1 cellular context compared by ENCODE assay signal in the genomic region with DNA sequence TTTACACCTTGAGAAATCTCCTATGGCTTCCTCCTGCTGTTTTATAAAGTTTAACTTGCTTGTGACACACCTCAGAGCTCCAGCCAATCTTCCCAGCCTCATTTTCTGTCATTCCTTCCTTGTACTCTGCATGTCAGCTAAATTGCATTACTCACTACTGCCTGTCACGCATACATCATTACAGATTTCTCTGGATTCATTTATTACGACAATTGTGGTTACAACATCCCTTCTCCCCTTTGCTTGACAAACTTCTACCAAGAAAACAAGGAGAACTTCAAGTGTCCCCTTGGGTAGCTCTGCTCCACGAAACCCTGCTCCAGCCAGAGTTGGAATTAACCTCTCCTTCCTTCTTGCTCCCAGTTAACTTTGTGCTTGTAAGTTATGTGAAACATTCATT.
TF ChIP-seq lines count a peak whose summit lies in the region.

No MANE protein-coding gene starts in this region.

TF ChIP-seq in GM12878, 131 proteins besides CTCF, POLR2A, EP300 and RAD21 (continued from another document):
- TF ChIP-seq EGR1 (IDR thresholded peaks at IDR 0.05; ENCODE audit: borderline replicate concordance in 1 of 2, low read depth in 2 of 2, low read length in 2 of 2): no peak
- no peak for TF ChIP-seq ZZZ3 (IDR thresholded peaks at IDR 0.05; ENCODE audit: control insufficient read depth, insufficient read length, low read depth)
- no peak for TF ChIP-seq CHD1 (IDR thresholded peaks at IDR 0.05; ENCODE audit: low read depth, low read length)
- TF ChIP-seq ZNF622 (IDR thresholded peaks at IDR 0.05): no peak
- no peak for TF ChIP-seq ZSCAN29 (IDR thresholded peaks at IDR 0.05)
- TF ChIP-seq MTA2 (IDR thresholded peaks at IDR 0.05; ENCODE audit: low read depth): no peak
- no peak for TF ChIP-seq SUPT20H (IDR thresholded peaks at IDR 0.05; ENCODE audit: borderline replicate concordance, control insufficient read depth, low read depth, low read length)
- TF ChIP-seq YBX1 (IDR thresholded peaks at IDR 0.05): no peak
- TF ChIP-seq ASH2L (IDR thresholded peaks at IDR 0.05; ENCODE audit: borderline replicate concordance, low read depth): no peak
- TF ChIP-seq, protein P1, sequence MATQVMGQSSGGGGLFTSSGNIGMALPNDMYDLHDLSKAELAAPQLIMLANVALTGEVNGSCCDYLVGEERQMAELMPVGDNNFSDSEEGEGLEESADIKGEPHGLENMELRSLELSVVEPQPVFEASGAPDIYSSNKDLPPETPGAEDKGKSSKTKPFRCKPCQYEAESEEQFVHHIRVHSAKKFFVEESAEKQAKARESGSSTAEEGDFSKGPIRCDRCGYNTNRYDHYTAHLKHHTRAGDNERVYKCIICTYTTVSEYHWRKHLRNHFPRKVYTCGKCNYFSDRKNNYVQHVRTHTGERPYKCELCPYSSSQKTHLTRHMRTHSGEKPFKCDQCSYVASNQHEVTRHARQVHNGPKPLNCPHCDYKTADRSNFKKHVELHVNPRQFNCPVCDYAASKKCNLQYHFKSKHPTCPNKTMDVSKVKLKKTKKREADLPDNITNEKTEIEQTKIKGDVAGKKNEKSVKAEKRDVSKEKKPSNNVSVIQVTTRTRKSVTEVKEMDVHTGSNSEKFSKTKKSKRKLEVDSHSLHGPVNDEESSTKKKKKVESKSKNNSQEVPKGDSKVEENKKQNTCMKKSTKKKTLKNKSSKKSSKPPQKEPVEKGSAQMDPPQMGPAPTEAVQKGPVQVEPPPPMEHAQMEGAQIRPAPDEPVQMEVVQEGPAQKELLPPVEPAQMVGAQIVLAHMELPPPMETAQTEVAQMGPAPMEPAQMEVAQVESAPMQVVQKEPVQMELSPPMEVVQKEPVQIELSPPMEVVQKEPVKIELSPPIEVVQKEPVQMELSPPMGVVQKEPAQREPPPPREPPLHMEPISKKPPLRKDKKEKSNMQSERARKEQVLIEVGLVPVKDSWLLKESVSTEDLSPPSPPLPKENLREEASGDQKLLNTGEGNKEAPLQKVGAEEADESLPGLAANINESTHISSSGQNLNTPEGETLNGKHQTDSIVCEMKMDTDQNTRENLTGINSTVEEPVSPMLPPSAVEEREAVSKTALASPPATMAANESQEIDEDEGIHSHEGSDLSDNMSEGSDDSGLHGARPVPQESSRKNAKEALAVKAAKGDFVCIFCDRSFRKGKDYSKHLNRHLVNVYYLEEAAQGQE (IDR thresholded peaks at IDR 0.05; ENCODE audit: low read depth, low read length): no peak
- TF ChIP-seq, protein P2, sequence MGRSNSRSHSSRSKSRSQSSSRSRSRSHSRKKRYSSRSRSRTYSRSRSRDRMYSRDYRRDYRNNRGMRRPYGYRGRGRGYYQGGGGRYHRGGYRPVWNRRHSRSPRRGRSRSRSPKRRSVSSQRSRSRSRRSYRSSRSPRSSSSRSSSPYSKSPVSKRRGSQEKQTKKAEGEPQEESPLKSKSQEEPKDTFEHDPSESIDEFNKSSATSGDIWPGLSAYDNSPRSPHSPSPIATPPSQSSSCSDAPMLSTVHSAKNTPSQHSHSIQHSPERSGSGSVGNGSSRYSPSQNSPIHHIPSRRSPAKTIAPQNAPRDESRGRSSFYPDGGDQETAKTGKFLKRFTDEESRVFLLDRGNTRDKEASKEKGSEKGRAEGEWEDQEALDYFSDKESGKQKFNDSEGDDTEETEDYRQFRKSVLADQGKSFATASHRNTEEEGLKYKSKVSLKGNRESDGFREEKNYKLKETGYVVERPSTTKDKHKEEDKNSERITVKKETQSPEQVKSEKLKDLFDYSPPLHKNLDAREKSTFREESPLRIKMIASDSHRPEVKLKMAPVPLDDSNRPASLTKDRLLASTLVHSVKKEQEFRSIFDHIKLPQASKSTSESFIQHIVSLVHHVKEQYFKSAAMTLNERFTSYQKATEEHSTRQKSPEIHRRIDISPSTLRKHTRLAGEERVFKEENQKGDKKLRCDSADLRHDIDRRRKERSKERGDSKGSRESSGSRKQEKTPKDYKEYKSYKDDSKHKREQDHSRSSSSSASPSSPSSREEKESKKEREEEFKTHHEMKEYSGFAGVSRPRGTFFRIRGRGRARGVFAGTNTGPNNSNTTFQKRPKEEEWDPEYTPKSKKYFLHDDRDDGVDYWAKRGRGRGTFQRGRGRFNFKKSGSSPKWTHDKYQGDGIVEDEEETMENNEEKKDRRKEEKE (IDR thresholded peaks at IDR 0.05): no peak
